ENCODE assay signal across 31 cellular contexts in the genomic region with DNA sequence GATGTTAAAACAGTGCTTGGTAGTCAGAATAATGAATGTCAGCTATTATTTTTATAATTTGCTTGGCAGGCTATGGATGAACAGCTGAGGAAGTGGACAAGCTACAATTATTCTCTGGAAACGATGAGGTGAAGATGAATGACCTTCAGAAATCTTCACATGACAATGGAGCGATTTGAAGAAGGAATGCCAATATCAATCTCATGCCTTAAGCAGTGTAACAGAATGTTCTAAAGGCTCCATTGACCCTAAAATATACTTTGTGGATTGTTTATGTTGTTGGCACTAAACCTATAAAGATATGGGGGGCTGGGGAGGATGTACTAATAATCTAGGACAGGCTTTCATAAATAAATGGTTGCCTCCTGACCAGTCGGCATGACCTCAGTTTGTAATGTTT. TPM values are rescaled to one million over a fixed set of nuclear protein-coding genes. Genes with fewer than 3 reads are reported as not detected.
"Had no signal": no experiment of that assay in that cellular context is flagged by ENCODE, and none has a peak within 500 bp of the region (broad histone marks: within the 10 kb centered on the region; RNA-seq: fewer than 3 reads in every experiment).

No MANE protein-coding gene starts in this region.

- H3K27me3 ChIP-seq: adrenal gland, body of pancreas, gastroesophageal sphincter, heart right ventricle had no signal

- H3K27ac ChIP-seq: adrenal gland, body of pancreas, foreskin keratinocyte, gastroesophageal sphincter, heart right ventricle had no signal

- H3K9me3 Mint-ChIP-seq: activated CD4-positive, alpha-beta T cell treated with anti-CD3 and anti-CD28 coated beads, Interleukin-2, amount 10 ng/mL, durations not matched to agents 7 days and 5 days; activated naive CD8-positive, alpha-beta T cell treated with anti-CD3 and anti-CD28 coated beads, Interleukin-2, amount 50 U/mL, for 24 hours; activated T-cell treated with anti-CD3 and anti-CD28 coated beads, Interleukin-2, amount 50 U/mL, for 4 hours; activated T-helper 17 cell treated with anti-CD3 and anti-CD28 coated beads, Interleukin-2, amount 50 U/mL, for 72 hours; endodermal cell had no signal

- H3K4me1 ChIP-seq: adrenal gland, body of pancreas, foreskin keratinocyte, gastroesophageal sphincter, heart right ventricle had no signal

- DNase-seq: activated CD4-positive, alpha-beta memory T cell treated with anti-CD3 and anti-CD28 coated beads, Interleukin-2, amount 10 ng/mL, durations not matched to agents 7 days and 5 days; activated CD4-positive, alpha-beta T cell treated with anti-CD3 and anti-CD28 coated beads for 1 hour; activated CD4-positive, alpha-beta T cell treated with anti-CD3 and anti-CD28 coated beads for 4 hours; activated CD4-positive, alpha-beta T cell treated with anti-CD3 and anti-CD28 coated beads, Interleukin-2, amount 10 ng/mL, durations not matched to agents 7 days and 5 days; activated CD4-positive, alpha-beta T cell treated with anti-CD3 and anti-CD28 coated beads, Interleukin-2, amount 50 U/mL, for 4 hours; activated CD8-positive, alpha-beta memory T cell treated with anti-CD3 and anti-CD28 coated beads, Interleukin-2, amount 50 U/mL, for 48 hours; activated effector memory CD4-positive, alpha-beta T cell treated with Interleukin-2 at 50 U/mL for 16 hours; activated gamma-delta T cell treated with Interleukin-2 at 50 U/mL for 16 hours; activated naive CD4-positive, alpha-beta T cell treated with anti-CD3 and anti-CD28 coated beads, Interleukin-2, amount 50 U/mL, for 16 hours; activated naive CD4-positive, alpha-beta T cell treated with Interleukin-2 at 50 U/mL for 16 hours; activated naive CD8-positive, alpha-beta T cell treated with anti-CD3 and anti-CD28 coated beads, Interleukin-2, amount 50 U/mL, for 24 hours; activated T-cell treated with anti-CD3 and anti-CD28 coated beads for 4 hours; activated T-cell treated with anti-CD3 and anti-CD28 coated beads, Interleukin-2, amount 50 U/mL, for 4 hours; adrenal gland; amygdala; aorta; body of pancreas; caudate nucleus; cortex of kidney; dermis blood vessel endothelial cell; effector memory CD4-positive, alpha-beta T cell; endodermal cell; foreskin keratinocyte; heart right ventricle; T-helper 2 cell had no signal

- H3K36me3 Mint-ChIP-seq: activated naive CD8-positive, alpha-beta T cell had no signal

- H3K36me3 ChIP-seq: adrenal gland, gastroesophageal sphincter, heart right ventricle had no signal

- H3K4me1 Mint-ChIP-seq: activated CD4-positive, alpha-beta memory T cell treated with anti-CD3 and anti-CD28 coated beads, Interleukin-2, amount 10 ng/mL, durations not matched to agents 7 days and 5 days; activated CD4-positive, alpha-beta T cell treated with anti-CD3 and anti-CD28 coated beads, Interleukin-2, amount 10 ng/mL, durations not matched to agents 7 days and 5 days; activated naive CD8-positive, alpha-beta T cell treated with anti-CD3 and anti-CD28 coated beads, Interleukin-2, amount 50 U/mL, for 24 hours; activated T-helper 17 cell treated with anti-CD3 and anti-CD28 coated beads, Interleukin-2, amount 50 U/mL, for 72 hours had no signal

- H3K9me3 ChIP-seq: adrenal gland, body of pancreas, gastroesophageal sphincter, heart right ventricle had no signal

- H3K4me3 ChIP-seq: adrenal gland, body of pancreas, gastroesophageal sphincter, heart right ventricle had no signal

- ATAC-seq: activated naive CD8-positive, alpha-beta T cell treated with anti-CD3 and anti-CD28 coated beads, Interleukin-2, amount 50 U/mL, for 24 hours; activated T-cell treated with anti-CD3 and anti-CD28 coated beads, Interleukin-2, amount 50 U/mL, for 4 hours; activated T-helper 17 cell treated with anti-CD3 and anti-CD28 coated beads, Interleukin-2, amount 50 U/mL, for 72 hours; body of pancreas; esophagus mucosa; foreskin keratinocyte; gastroesophageal sphincter; heart right ventricle had no signal

- FAIRE-seq: colon had no signal

- H3K4me3 Mint-ChIP-seq: activated CD4-positive, alpha-beta memory T cell treated with anti-CD3 and anti-CD28 coated beads, Interleukin-2, amount 10 ng/mL, durations not matched to agents 7 days and 5 days; activated CD4-positive, alpha-beta T cell treated with anti-CD3 and anti-CD28 coated beads, Interleukin-2, amount 10 ng/mL, durations not matched to agents 7 days and 5 days; activated naive CD8-positive, alpha-beta T cell; activated naive CD8-positive, alpha-beta T cell treated with anti-CD3 and anti-CD28 coated beads, Interleukin-2, amount 50 U/mL, for 24 hours; activated T-cell treated with anti-CD3 and anti-CD28 coated beads, Interleukin-2, amount 50 U/mL, for 4 hours; activated T-helper 17 cell treated with anti-CD3 and anti-CD28 coated beads, Interleukin-2, amount 50 U/mL, for 72 hours; endodermal cell had no signal

- H3K27ac Mint-ChIP-seq: activated CD4-positive, alpha-beta memory T cell treated with anti-CD3 and anti-CD28 coated beads, Interleukin-2, amount 10 ng/mL, durations not matched to agents 7 days and 5 days; activated CD4-positive, alpha-beta T cell treated with anti-CD3 and anti-CD28 coated beads, Interleukin-2, amount 10 ng/mL, durations not matched to agents 7 days and 5 days; activated naive CD8-positive, alpha-beta T cell; activated naive CD8-positive, alpha-beta T cell treated with anti-CD3 and anti-CD28 coated beads, Interleukin-2, amount 50 U/mL, for 24 hours; activated T-helper 17 cell treated with anti-CD3 and anti-CD28 coated beads, Interleukin-2, amount 50 U/mL, for 72 hours; endodermal cell had no signal

RNA-seq across cellular contexts. Expression of gene COL25A1, which starts 36.2 kb away (rescaled TPM):
- total RNA-seq: activated CD4-positive, alpha-beta memory T cell treated with anti-CD3 and anti-CD28 coated beads, Interleukin-2, amount 10 ng/mL, durations not matched to agents 7 days and 5 days; activated CD4-positive, alpha-beta T cell treated with anti-CD3 and anti-CD28 coated beads, Interleukin-2, amount 10 ng/mL, durations not matched to agents 7 days and 5 days; foreskin keratinocyte; T-helper 1 cell treated with Interleukin-12 subunit alpha and Interleukin-12 subunit beta and Interleukin-4 antibody, amounts not matched to agents 30 ng/mL and 1 ng/mL, for 36 hours had no signal
- polyA plus RNA-seq: foreskin keratinocyte had no signal
